11 cellular contexts compared by ENCODE assay signal in genomic region chr22:34403667-34404066, GRCh38.
"Had no signal": no experiment of that assay in that cellular context is flagged by ENCODE, and none has a peak within 500 bp of the region (broad histone marks: within the 10 kb centered on the region; RNA-seq: fewer than 3 reads in every experiment).

No MANE protein-coding gene starts in this region.

- H3K36me3 ChIP-seq: HAP-1 had no signal

- H3K9ac ChIP-seq: GM23248 had no signal

- H3K27ac ChIP-seq: GM23248 had no signal

- H3K4me2 ChIP-seq: GM23338 had no signal

- H3K4me3 ChIP-seq: GM23248, GM23338, HAP-1 had no signal

- DNase-seq: GM23248, GOT3, H7, H9, HCEC 1CT, HFFc6 had no signal

- FAIRE-seq: H1, H54 had no signal

- H3K4me1 ChIP-seq: HAP-1 had no signal

- H3K9me3 ChIP-seq: HAP-1 had no signal

- ATAC-seq: GM23338, HCT116 had no signal

- H2AFZ ChIP-seq: GM23248, GM23338 had no signal
